ENCODE assay signal across 8 cellular contexts in genomic region chr10:121927361-121927840, GRCh38. TPM values are rescaled to one million over a fixed set of nuclear protein-coding genes. Genes with fewer than 3 reads are reported as not detected.
DNase-seq lines count a peak whose midpoint lies in the region; ATAC-seq and TF ChIP-seq lines count a peak whose summit lies in the region.

No MANE protein-coding gene starts in this region.

- WGBS in prostate gland, result under 1% methylated on average over 42 of the region's 48 CpGs

- POLR2A ChIA-PET in RWPE1 (lab: Yijun Ruan, JAX; ENCODE audit: low non-redundant PET), result interaction anchor here (0.5 to 1.0 kb wide), 5 partner anchors 47 to 210 kb away, joined by 3 to 7 read pairs (median 3); partner anchors contain the start of gene NSMCE4A

- H3K4me1 ChIP-seq in BE2C, result peaks cover 6% of the 10 kb centered on the region
- H3K4me1 ChIP-seq in prostate gland (replicated peaks), result peaks cover 4% of the 10 kb centered on the region

- H3K27ac ChIP-seq in RWPE1 (peak overlapping the region; percentile 97), prostate gland (peak overlapping the region; percentile 99 to 100)

- DNase-seq in BE2C (peak; percentile 58), RWPE1 (ENCODE audit: low spot score) (peak; percentile 84), amniotic epithelial cell (ENCODE audit: low read depth) (peak; percentile 47), left ventricle myocardium superior (peak; percentile 73), prostate gland (ENCODE audit: low spot score) (peak; percentile 46), NCI-H774 (lab: John Stamatoyannopoulos, UW) (no peak)

- intact Hi-C loops in left ventricle myocardium superior (cut with micrococcal nuclease), result no loop called here
- intact Hi-C loops in prostate gland (cut with DNase I), result loop anchor here (2.0 to 5.0 kb wide), 2 partner anchors 45 to 185 kb away; no protein-coding TSS in a partner anchor

- no peaks in the 10 kb centered on the region for H3K27me3 ChIP-seq in BE2C
- no peaks in the 10 kb centered on the region for H3K27me3 ChIP-seq in prostate gland (replicated peaks; ENCODE audit: insufficient read depth)

- H3K36me3 ChIP-seq in BE2C (peaks cover 8% of the 10 kb centered on the region), prostate gland (no peaks in the 10 kb centered on the region)

- TF ChIP-seq POLR2A in prostate gland (IDR thresholded peaks at IDR 0.05), result peak; percentile 45

- CTCF ChIA-PET in RWPE1 (lab: Yijun Ruan, JAX), result interaction anchor here (0.7 to 1.0 kb wide), 2 partner anchors 186 to 874 kb away, joined by 3 to 5 read pairs; no protein-coding TSS in a partner anchor

- no peaks in the 10 kb centered on the region for H3K9me3 ChIP-seq in BE2C
- no peaks in the 10 kb centered on the region for H3K9me3 ChIP-seq in prostate gland

- H3K4me3 ChIP-seq in BE2C (ENCODE audit: low read depth, low read length), result peak overlapping the region; percentile 84
- H3K4me3 ChIP-seq in prostate gland, result peak overlapping the region; percentile 97 to 98

- TF ChIP-seq CTCF in BE2C (IDR thresholded peaks at IDR 0.05; ENCODE audit: low read depth, low read length) (no peak), RWPE1 (conservative IDR thresholded peaks at IDR 0.05; ENCODE audit: low read depth) (no peak), prostate gland (IDR thresholded peaks at IDR 0.05) (no peak)

- peak; percentile 34 for ATAC-seq in GM19043 (IDR thresholded peaks at IDR 0.05; ENCODE audit: low read depth, unreplicated experiment)
- peak; percentile 37 for ATAC-seq in HG03175 (IDR thresholded peaks at IDR 0.05; ENCODE audit: unreplicated experiment)
- ATAC-seq in left ventricle myocardium superior, result peak; percentile 68

RNA-seq across cellular contexts. Expression of gene ATE1, which starts 0.4 kb away (rescaled TPM):
- 20.3 TPM for polyA plus RNA-seq in BE2C (2012; ENCODE audit: insufficient read depth, insufficient read length, low read depth)
- 36.9 TPM for total RNA-seq in left ventricle myocardium superior
- total RNA-seq in prostate gland, result 10 to 100 TPM; 29.9 to 36.2 TPM

RNA-seq across cellular contexts. Expression of gene NSMCE4A, which starts 47.6 kb away (rescaled TPM):
- polyA plus RNA-seq in BE2C (2012; ENCODE audit: insufficient read depth, insufficient read length, low read depth), result 42.4 TPM
- total RNA-seq in left ventricle myocardium superior (30.3 TPM), prostate gland (100 to 1,000 TPM in 1 of 2 donors, 10 to 100 TPM in 1; 90.1 to 105 TPM)
